10 cellular contexts compared by ENCODE assay signal in the genomic region with DNA sequence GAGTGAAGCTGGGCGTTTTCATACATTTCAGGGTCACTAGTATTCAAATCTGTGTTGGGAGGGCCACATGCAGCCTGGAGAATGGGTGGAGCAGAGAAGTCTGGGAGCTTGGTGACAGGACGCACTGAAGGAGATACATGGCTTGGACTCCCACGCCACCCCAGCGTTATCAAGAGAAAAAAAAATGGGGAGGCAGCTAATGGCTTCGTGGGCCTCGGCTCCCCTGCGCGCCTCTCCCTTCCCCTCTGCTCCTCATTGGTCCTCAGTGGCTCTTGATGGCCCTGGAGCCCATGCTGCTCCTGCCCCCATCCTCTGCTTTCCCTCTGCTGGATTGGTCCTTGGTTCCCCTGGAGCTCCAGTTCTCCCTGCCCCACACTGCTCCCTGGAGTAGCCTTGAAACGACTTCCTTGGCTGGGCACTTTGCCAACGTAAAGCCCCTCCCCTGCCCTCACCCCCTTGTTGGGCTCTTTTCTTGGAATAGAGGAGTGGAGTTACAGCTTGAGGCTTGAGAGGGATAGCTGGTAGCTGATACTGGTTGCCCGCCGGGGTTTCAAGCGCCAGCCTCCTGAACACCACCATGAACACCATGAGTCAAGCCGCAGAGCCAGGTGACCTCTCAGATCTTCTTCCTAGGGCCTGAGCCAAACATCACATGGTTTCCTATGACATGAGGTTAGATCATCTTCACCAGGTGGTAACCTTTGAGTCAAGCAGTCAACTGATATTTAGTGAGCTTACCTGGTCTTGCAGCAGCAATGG.
DNase-seq lines count a peak whose midpoint lies in the region; ATAC-seq and TF ChIP-seq lines count a peak whose summit lies in the region.
"Had no signal": no experiment of that assay in that cellular context is flagged by ENCODE, and none has a peak within 500 bp of the region (broad histone marks: within the 10 kb centered on the region; RNA-seq: fewer than 3 reads in every experiment).

No MANE protein-coding gene starts in this region.

- TF ChIP-seq CTCF in cardiac muscle cell (IDR thresholded peaks at IDR 0.05; ENCODE audit: low read depth, low read length) = no peak
- TF ChIP-seq CTCF in testis (IDR thresholded peaks at IDR 0.05) = no peak
- TF ChIP-seq CTCF in endothelial cell (IDR thresholded peaks at IDR 0.05; ENCODE audit: unreplicated experiment) = no peak

- H3K4me1 ChIP-seq in cardiac muscle cell (ENCODE audit: low read depth) (peaks cover 27% of the 10 kb centered on the region), testis (peaks cover 3% of the 10 kb centered on the region)

- 53 to 74% methylated on average over 14 of the region's 14 CpGs for WGBS in testis, 2 donors

- peaks cover 68% of the 10 kb centered on the region for H3K36me3 Mint-ChIP-seq in T-helper 1 cell treated with Interleukin-12 subunit alpha and Interleukin-12 subunit beta and Interleukin-4 antibody, amounts not matched to agents 30 μg/mL and 1 μg/mL, for 36 hours (ENCODE audit: low read depth)
- H3K36me3 Mint-ChIP-seq in endothelial cell (ENCODE audit: low read depth, unreplicated experiment) = peaks cover 30% of the 10 kb centered on the region
- H3K36me3 Mint-ChIP-seq: naive B cell had no signal

- H3K27ac ChIP-seq in cardiac muscle cell (peak overlapping the region; percentile 7), testis (no peak overlapping the region)
- H3K27ac ChIP-seq: VCaP had no signal

- H3K4me1 Mint-ChIP-seq in T-helper 1 cell treated with Interleukin-12 subunit alpha and Interleukin-12 subunit beta and Interleukin-4 antibody, amounts not matched to agents 30 μg/mL and 1 μg/mL, for 36 hours (ENCODE audit: low read depth) = peaks cover 70% of the 10 kb centered on the region
- no peaks in the 10 kb centered on the region for H3K4me1 Mint-ChIP-seq in endothelial cell (ENCODE audit: unreplicated experiment)

- H3K9me3 Mint-ChIP-seq in T-helper 1 cell treated with Interleukin-12 subunit alpha and Interleukin-12 subunit beta and Interleukin-4 antibody, amounts not matched to agents 30 μg/mL and 1 μg/mL, for 36 hours = peaks cover 13% of the 10 kb centered on the region
- no peaks in the 10 kb centered on the region for H3K9me3 Mint-ChIP-seq in endothelial cell (ENCODE audit: unreplicated experiment)

- TF ChIP-seq POLR2A in testis (IDR thresholded peaks at IDR 0.05) = no peak

- DNase-seq in cardiac muscle cell (ENCODE audit: low read depth in 1 of 2, low spot score in 1 of 2) (peak; percentile 54 to 62), left cardiac atrium (no peak), testis (peak; percentile 63), endothelial cell (ENCODE audit: low spot score) (no peak), mesenteric fat pad (ENCODE audit: low spot score) (no peak), ACHN (no peak)
- peak; percentile 45 for DNase-seq in effector CD4-positive, alpha-beta T cell

- peak overlapping the region; percentile 28 for H3K4me3 Mint-ChIP-seq in T-helper 1 cell treated with Interleukin-12 subunit alpha and Interleukin-12 subunit beta and Interleukin-4 antibody, amounts not matched to agents 30 μg/mL and 1 μg/mL, for 36 hours
- H3K4me3 Mint-ChIP-seq in endothelial cell (ENCODE audit: unreplicated experiment) = no peak overlapping the region
- H3K4me3 Mint-ChIP-seq: naive B cell had no signal

- no peaks in the 10 kb centered on the region for H3K27me3 ChIP-seq in cardiac muscle cell
- H3K27me3 ChIP-seq in testis = no peaks in the 10 kb centered on the region

- H3K36me3 ChIP-seq in cardiac muscle cell = peaks cover 9% of the 10 kb centered on the region
- no peaks in the 10 kb centered on the region for H3K36me3 ChIP-seq in testis (ENCODE audit: low read depth, missing control alignments)

- H3K9me3 ChIP-seq in cardiac muscle cell (ENCODE audit: low read depth) (no peaks in the 10 kb centered on the region), testis (no peaks in the 10 kb centered on the region)

- ATAC-seq in left cardiac atrium = no peak

- no peak overlapping the region for H3K4me3 ChIP-seq in cardiac muscle cell
- H3K4me3 ChIP-seq in testis = no peak overlapping the region

- peak overlapping the region; percentile 87 for H3K27ac Mint-ChIP-seq in T-helper 1 cell treated with Interleukin-12 subunit alpha and Interleukin-12 subunit beta and Interleukin-4 antibody, amounts not matched to agents 30 μg/mL and 1 μg/mL, for 36 hours
- H3K27ac Mint-ChIP-seq in endothelial cell (ENCODE audit: unreplicated experiment) = no peak overlapping the region

- intact Hi-C loops in left cardiac atrium (cut with DNase I) = loop anchor here (2.0 kb wide), 2 partner anchors 376 to 380 kb away; no protein-coding TSS in a partner anchor
- intact Hi-C loops in testis (cut with DNase I; ENCODE audit: low total_unique reads) = loop anchor here (5.0 to 10.0 kb wide), 2 partner anchors 234 to 376 kb away; a partner anchor contains a TSS

- in situ Hi-C loops in ACHN (cut with HindIII; ENCODE audit: low pct_ligation_motif_present, low pct_unique_long_range_greater_than_20kb, low sequenced_read_pairs) = loop anchor here (25.0 kb wide), 1 partner anchor 276 kb away; no protein-coding TSS in a partner anchor

- no peaks in the 10 kb centered on the region for H3K27me3 Mint-ChIP-seq in T-helper 1 cell treated with Interleukin-12 subunit alpha and Interleukin-12 subunit beta and Interleukin-4 antibody, amounts not matched to agents 30 μg/mL and 1 μg/mL, for 36 hours (ENCODE audit: low read depth)
- peaks cover 1% of the 10 kb centered on the region for H3K27me3 Mint-ChIP-seq in endothelial cell (ENCODE audit: unreplicated experiment)
- H3K27me3 Mint-ChIP-seq: naive B cell had no signal

Comparison
In these comparisons a context has a peak if more than half of its experiments do, and no peak if none do; other contexts are left out.
1. DNase-seq: peak in cardiac muscle cell (2 of 2), effector CD4-positive, alpha-beta T cell (single experiment) and testis (single experiment); none in left cardiac atrium (single experiment), endothelial cell (single experiment), mesenteric fat pad (single experiment) and ACHN (single experiment).